Comparison of ENCODE assay signal across 25 cellular contexts in the genomic region with DNA sequence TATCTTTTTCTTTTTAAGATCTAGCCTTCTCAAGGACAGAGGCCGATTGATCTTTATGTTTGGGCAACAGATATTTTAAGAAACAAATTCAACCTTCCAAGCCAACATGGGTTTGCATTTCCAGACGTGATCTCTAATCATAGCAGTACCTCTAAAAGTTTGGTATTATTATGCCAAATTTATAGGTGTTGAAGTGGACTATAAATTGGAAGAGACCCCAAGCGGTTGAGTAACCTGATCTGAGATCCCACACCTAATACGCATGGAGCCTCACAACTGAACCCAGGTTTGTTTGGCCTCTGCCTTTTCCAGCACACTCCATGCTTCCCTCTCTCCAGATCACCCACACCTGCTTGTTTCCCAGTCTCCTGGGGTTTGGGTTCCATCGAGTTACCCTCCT.
"Had no signal": no experiment of that assay in that cellular context is flagged by ENCODE, and none has a peak within 500 bp of the region (broad histone marks: within the 10 kb centered on the region; RNA-seq: fewer than 3 reads in every experiment).

No MANE protein-coding gene starts in this region.

- H2AFZ ChIP-seq: hepatocyte had no signal

- H3K9me3 ChIP-seq: gastroesophageal sphincter, mucosa of descending colon had no signal

- H3K4me3 Mint-ChIP-seq: immature natural killer cell, memory B cell, mesothelial cell of epicardium had no signal

- H3K27ac Mint-ChIP-seq: immature natural killer cell, memory B cell, mesothelial cell of epicardium had no signal

- DNase-seq: central memory CD4-positive, alpha-beta T cell; dorsolateral prefrontal cortex; effector CD4-positive, alpha-beta T cell; effector memory CD4-positive, alpha-beta T cell; erythroblast; foreskin keratinocyte; hypothalamus; immature natural killer cell; islet precursor cell; kidney; kidney glomerular epithelial cell; left colon; left ventricle myocardium superior; mammary epithelial cell; mucosa of descending colon had no signal

- H3K27ac ChIP-seq: coronary artery, dorsolateral prefrontal cortex, epithelial cell of prostate, foreskin keratinocyte, hepatocyte had no signal

- FAIRE-seq: colon, frontal cortex, kidney had no signal

- H3K9me3 Mint-ChIP-seq: immature natural killer cell, memory B cell had no signal

- H3K79me2 ChIP-seq: hepatocyte had no signal

- H3K4me1 Mint-ChIP-seq: immature natural killer cell, memory B cell had no signal

- H3K27me3 ChIP-seq: dorsolateral prefrontal cortex, foreskin keratinocyte, gastroesophageal sphincter, hepatocyte had no signal

- H3K4me1 ChIP-seq: foreskin keratinocyte had no signal

- H3K4me3 ChIP-seq: coronary artery, dorsolateral prefrontal cortex, gastroesophageal sphincter, hepatocyte, lung, mucosa of descending colon had no signal

- ATAC-seq: esophagus mucosa, foreskin keratinocyte, gastroesophageal sphincter, left colon, mucosa of descending colon had no signal

- H3K4me2 ChIP-seq: hepatocyte had no signal

- H3K36me3 Mint-ChIP-seq: immature natural killer cell, memory B cell, mesothelial cell of epicardium had no signal

- H3K36me3 ChIP-seq: gastroesophageal sphincter had no signal
